ENCODE assay signal across 7 cellular contexts in the genomic region with DNA sequence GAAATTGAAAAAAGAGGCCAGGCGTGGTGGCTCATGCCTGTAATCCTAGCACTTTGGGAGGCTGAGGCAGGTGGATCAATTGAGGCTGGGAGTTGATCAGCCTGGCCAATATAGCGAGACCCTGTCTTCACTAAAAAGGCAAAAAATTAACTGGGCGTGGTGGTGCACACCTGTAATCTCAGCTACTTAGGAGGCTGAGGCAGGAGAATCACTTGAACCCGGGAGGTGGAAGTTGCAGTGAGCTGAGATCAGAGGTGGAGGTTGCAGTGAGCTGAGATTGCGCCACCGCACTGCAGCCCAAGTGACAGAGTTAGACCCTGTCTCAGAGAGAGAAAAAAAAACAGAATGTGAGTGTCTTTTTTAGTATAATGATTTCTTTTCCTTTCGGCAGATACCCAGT. TPM values are rescaled to one million over a fixed set of nuclear protein-coding genes. Genes with fewer than 3 reads are reported as not detected.
A peak's percentile ranks its signal among the peaks of the same experiment; 100 is the strongest.
DNase-seq lines count a peak whose midpoint lies in the region; ATAC-seq and TF ChIP-seq lines count a peak whose summit lies in the region.
"Not testable (repeated sequence)": the region's sequence is repeated elsewhere in the genome, so short reads cannot be mapped to it uniquely, and the experiment has no call there.

No MANE protein-coding gene starts in this region.

- H3F3A ChIP-seq in SU-DHL-6 (ENCODE audit: insufficient read depth) = peaks cover 30% of the 10 kb centered on the region

- H3K4me3 Mint-ChIP-seq in CD4-positive, alpha-beta memory T cell = peak overlapping the region; percentile 26 to 82 (median 60)
- H3K4me3 Mint-ChIP-seq in activated CD8-positive, alpha-beta T cell treated with anti-CD3 and anti-CD28 coated beads for 36 hours = peak overlapping the region; percentile 72
- H3K4me3 Mint-ChIP-seq in immature natural killer cell = peak overlapping the region; percentile 9 to 83 (median 24)
- peak overlapping the region; percentile 18 for H3K4me3 Mint-ChIP-seq in osteocyte (ENCODE audit: unreplicated experiment)

- peak overlapping the region in 2 of 7 donors; percentile 52 to 70 for H3K27ac Mint-ChIP-seq in CD4-positive, alpha-beta memory T cell
- not testable (repeated sequence) for H3K27ac Mint-ChIP-seq in activated CD8-positive, alpha-beta T cell treated with anti-CD3 and anti-CD28 coated beads for 36 hours; osteocyte (ENCODE audit: unreplicated experiment)
- H3K27ac Mint-ChIP-seq in immature natural killer cell = peak overlapping the region in 2 of 6 donors; percentile 27 to 77

- not testable (repeated sequence) for H3K9me3 Mint-ChIP-seq in CD4-positive, alpha-beta memory T cell; activated CD8-positive, alpha-beta T cell treated with anti-CD3 and anti-CD28 coated beads for 36 hours; immature natural killer cell; osteocyte (ENCODE audit: unreplicated experiment)

- not testable (repeated sequence) for H2AFZ ChIP-seq in Karpas-422 (ENCODE audit: low read length); SU-DHL-6 (ENCODE audit: low read depth, low read length, severe bottlenecking)

- ATAC-seq in activated CD8-positive, alpha-beta T cell treated with anti-CD3 and anti-CD28 coated beads for 36 hours = not testable (repeated sequence)

- not testable (repeated sequence) for H3K27me3 Mint-ChIP-seq in CD4-positive, alpha-beta memory T cell; activated CD8-positive, alpha-beta T cell treated with anti-CD3 and anti-CD28 coated beads for 36 hours; immature natural killer cell (ENCODE audit: low read depth in 3 of 3); osteocyte (ENCODE audit: unreplicated experiment)

- POLR2A ChIA-PET in CD4-positive, alpha-beta memory T cell (lab: Charles Lee; ENCODE audit: partially characterized antibody) = interaction anchor here (1.9 to 9.3 kb wide), 4 partner anchors 14 to 59 kb away, joined by 7 to 179 read pairs (median 88); a partner anchor contains a TSS
- POLR2A ChIA-PET in activated CD8-positive, alpha-beta T cell treated with anti-CD3 and anti-CD28 coated beads for 36 hours (lab: Charles Lee) = interaction anchor here (1.2 to 3.2 kb wide), 2 partner anchors 14 to 26 kb away, joined by 4 to 14 read pairs; no protein-coding TSS in a partner anchor

- not testable (repeated sequence) for H3K27me3 ChIP-seq in CD4-positive, alpha-beta memory T cell (ENCODE audit: insufficient read depth, low read length); Karpas-422 (ENCODE audit: low read length); SU-DHL-6 (ENCODE audit: low read length); adipocyte (replicated peaks; ENCODE audit: control insufficient read depth, insufficient read depth, low read length)

- H3K9me3 ChIP-seq in CD4-positive, alpha-beta memory T cell (ENCODE audit: control insufficient read depth in 1 of 2, low read length in 2 of 2); Karpas-422 (ENCODE audit: low read length); SU-DHL-6 (ENCODE audit: insufficient read depth, low read length); adipocyte (ENCODE audit: control insufficient read depth, low read length): not testable (repeated sequence)

- peaks cover 19% of the 10 kb centered on the region for H3K79me2 ChIP-seq in Karpas-422 (ENCODE audit: low read length)
- H3K79me2 ChIP-seq in SU-DHL-6 (ENCODE audit: insufficient read depth, low read length) = peaks cover 13% of the 10 kb centered on the region

- H3K4me2 ChIP-seq in Karpas-422 (ENCODE audit: low read depth, low read length, poor library complexity, severe bottlenecking) (peak overlapping the region; percentile 81), SU-DHL-6 (ENCODE audit: low read depth, low read length, poor library complexity, severe bottlenecking) (peak overlapping the region; percentile 97)

- H3K4me1 Mint-ChIP-seq in CD4-positive, alpha-beta memory T cell = peaks cover 9 to 38% (median 28%) of the 10 kb centered on the region in 4 donors
- H3K4me1 Mint-ChIP-seq in activated CD8-positive, alpha-beta T cell treated with anti-CD3 and anti-CD28 coated beads for 36 hours (ENCODE audit: low read depth); osteocyte (ENCODE audit: unreplicated experiment): not testable (repeated sequence)
- H3K4me1 Mint-ChIP-seq in immature natural killer cell = peaks cover 16 to 23% of the 10 kb centered on the region in 2 donors

- not testable (repeated sequence) for H3K27ac ChIP-seq in CD4-positive, alpha-beta memory T cell (ENCODE audit: low read depth, low read length); Karpas-422 (ENCODE audit: low read length)
- H3K27ac ChIP-seq in SU-DHL-6 (ENCODE audit: low read depth, low read length) = 0 out of 2 replicates have a peak overlapping the region, but pooled peaks have one; percentile 17

- CTCF ChIA-PET in CD4-positive, alpha-beta memory T cell (lab: Charles Lee; ENCODE audit: partially characterized antibody) = interaction anchor here (1.1 to 2.7 kb wide), 4 partner anchors 10 to 59 kb away, joined by 3 to 10 read pairs (median 4); no protein-coding TSS in a partner anchor
- CTCF ChIA-PET in activated CD8-positive, alpha-beta T cell treated with anti-CD3 and anti-CD28 coated beads for 36 hours (lab: Charles Lee) = interaction anchor here (0.6 kb wide), 1 partner anchor 280 kb away, joined by 3 read pairs; no protein-coding TSS in a partner anchor

- DNase-seq in CD4-positive, alpha-beta memory T cell; Karpas-422; activated CD8-positive, alpha-beta T cell treated with anti-CD3 and anti-CD28 coated beads for 36 hours; adipocyte (ENCODE audit: low read depth); immature natural killer cell; osteocyte (ENCODE audit: extremely low spot score, unreplicated experiment): not testable (repeated sequence)

- not testable (repeated sequence) for H3K4me3 ChIP-seq in CD4-positive, alpha-beta memory T cell (ENCODE audit: low read length in 2 of 2); Karpas-422 (ENCODE audit: low read length); SU-DHL-6 (ENCODE audit: insufficient read depth, low read length, poor library complexity, severe bottlenecking)
- peak overlapping the region; percentile 92 for H3K4me3 ChIP-seq in adipocyte (ENCODE audit: low read length)

- peaks cover 13 to 22% of the 10 kb centered on the region in 2 donors for H3K36me3 Mint-ChIP-seq in CD4-positive, alpha-beta memory T cell
- peaks cover 11% of the 10 kb centered on the region for H3K36me3 Mint-ChIP-seq in activated CD8-positive, alpha-beta T cell treated with anti-CD3 and anti-CD28 coated beads for 36 hours (ENCODE audit: low read depth)
- not testable (repeated sequence) for H3K36me3 Mint-ChIP-seq in immature natural killer cell; osteocyte (ENCODE audit: unreplicated experiment)

- TF ChIP-seq CTCF in SU-DHL-6 (IDR thresholded peaks at IDR 0.05; ENCODE audit: insufficient read depth, low read length, poor library complexity, severe bottlenecking); activated CD8-positive, alpha-beta T cell treated with anti-CD3 and anti-CD28 coated beads for 36 hours (IDR thresholded peaks at IDR 0.05); osteocyte (IDR thresholded peaks at IDR 0.05): not testable (repeated sequence)

- intact Hi-C loops in CD4-positive, alpha-beta memory T cell (cut with micrococcal nuclease) = loop anchor here (2.0 kb wide), 1 partner anchor 59 kb away; a partner anchor contains a TSS
- intact Hi-C loops in activated CD8-positive, alpha-beta T cell treated with anti-CD3 and anti-CD28 coated beads for 36 hours (cut with micrococcal nuclease) = not testable (repeated sequence)

- not testable (repeated sequence) for H3K36me3 ChIP-seq in CD4-positive, alpha-beta memory T cell (ENCODE audit: insufficient read depth, low read length); Karpas-422 (ENCODE audit: insufficient read depth, low read length); SU-DHL-6 (ENCODE audit: low read length)
- peaks cover 26% of the 10 kb centered on the region for H3K36me3 ChIP-seq in adipocyte (ENCODE audit: control insufficient read depth, insufficient read depth, low read length, severe bottlenecking)

- H3K4me1 ChIP-seq in CD4-positive, alpha-beta memory T cell (ENCODE audit: insufficient read depth, low read length) = peaks cover 30% of the 10 kb centered on the region
- H3K4me1 ChIP-seq in Karpas-422 (ENCODE audit: low read length) (peaks cover 27% of the 10 kb centered on the region), adipocyte (ENCODE audit: control insufficient read depth, insufficient read depth, low read length) (peaks cover 18% of the 10 kb centered on the region)

- H4K20me1 ChIP-seq in Karpas-422 (ENCODE audit: insufficient read depth, low read depth, low read length); SU-DHL-6 (ENCODE audit: low read depth, low read length): not testable (repeated sequence)

- not testable (repeated sequence) for H3K9ac ChIP-seq in Karpas-422 (ENCODE audit: low read length)
- H3K9ac ChIP-seq in SU-DHL-6 (ENCODE audit: low read length) (peak overlapping the region; percentile 71; the same call in 1 of the 2 replicates), adipocyte (ENCODE audit: low read length) (peak overlapping the region; percentile 93)

- not testable (repeated sequence) for H3K9me2 ChIP-seq in Karpas-422 (replicated peaks; ENCODE audit: insufficient read depth, low read length); SU-DHL-6 (replicated peaks; ENCODE audit: insufficient read depth, low read length)

RNA-seq across cellular contexts. Expression of a gene that starts 2.0 kb away (rescaled TPM):
- total RNA-seq in CD4-positive, alpha-beta memory T cell = 10 to 100 TPM; 48.0 to 53.4 TPM
- polyA plus RNA-seq in CD4-positive, alpha-beta memory T cell = 10 to 100 TPM; 54.9 to 76.7 TPM
- total RNA-seq in Karpas-422 (2014; rRNA removed; shearing (Covaris generic); ENCODE audit: low replicate concordance) = 35.2 and 57.2 TPM in 2 replicates
- total RNA-seq in activated CD8-positive, alpha-beta T cell treated with anti-CD3 and anti-CD28 coated beads for 36 hours = 10 to 100 TPM; 16.9 to 18.6 TPM
- 10 to 100 TPM; 26.2 to 37.4 (median 36.9) TPM for polyA plus RNA-seq in immature natural killer cell
- 43.1 and 50.6 TPM in 2 replicates for total RNA-seq in osteocyte

RNA-seq across cellular contexts. Expression of a gene that starts 25.3 kb away (rescaled TPM):
- total RNA-seq in CD4-positive, alpha-beta memory T cell = 100 to 1,000 TPM; 122 to 129 TPM
- 10 to 100 TPM; 29.8 to 81.7 TPM for polyA plus RNA-seq in CD4-positive, alpha-beta memory T cell
- total RNA-seq in Karpas-422 (2014; rRNA removed; shearing (Covaris generic); ENCODE audit: low replicate concordance) = 90.7 and 92.1 TPM in 2 replicates
- 100 to 1,000 TPM; 127 to 131 TPM for total RNA-seq in activated CD8-positive, alpha-beta T cell treated with anti-CD3 and anti-CD28 coated beads for 36 hours
- polyA plus RNA-seq in immature natural killer cell = 10 to 100 TPM; 19.9 to 61.2 (median 21.4) TPM
- 146 and 147 TPM in 2 replicates for total RNA-seq in osteocyte

RNA-seq across cellular contexts. Expression of a gene that starts 59.6 kb away (rescaled TPM):
- total RNA-seq in CD4-positive, alpha-beta memory T cell = 10 to 100 TPM; 17.2 to 18.5 TPM
- 10 to 100 TPM; 13.9 to 14.0 TPM for polyA plus RNA-seq in CD4-positive, alpha-beta memory T cell
- total RNA-seq in Karpas-422 (2014; rRNA removed; shearing (Covaris generic); ENCODE audit: low replicate concordance) = 43.7 and 48.2 TPM in 2 replicates
- total RNA-seq in activated CD8-positive, alpha-beta T cell treated with anti-CD3 and anti-CD28 coated beads for 36 hours = 10 to 100 TPM; 45.9 to 50.3 TPM
- polyA plus RNA-seq in immature natural killer cell = 10 to 100 TPM; 11.6 to 15.7 (median 12.6) TPM
- total RNA-seq in osteocyte = 10.9 and 12.2 TPM in 2 replicates

Comparison
In these comparisons a context has a peak if more than half of its experiments do, and no peak if none do; other contexts are left out.
1. H3K4me3 Mint-ChIP-seq: peak in every context shown above with its lines; median percentile 72 in activated CD8-positive, alpha-beta T cell treated with anti-CD3 and anti-CD28 coated beads for 36 hours; 60 in CD4-positive, alpha-beta memory T cell; 24 in immature natural killer cell; 18 in osteocyte.